2 cellular contexts compared by ENCODE assay signal in the genomic region with DNA sequence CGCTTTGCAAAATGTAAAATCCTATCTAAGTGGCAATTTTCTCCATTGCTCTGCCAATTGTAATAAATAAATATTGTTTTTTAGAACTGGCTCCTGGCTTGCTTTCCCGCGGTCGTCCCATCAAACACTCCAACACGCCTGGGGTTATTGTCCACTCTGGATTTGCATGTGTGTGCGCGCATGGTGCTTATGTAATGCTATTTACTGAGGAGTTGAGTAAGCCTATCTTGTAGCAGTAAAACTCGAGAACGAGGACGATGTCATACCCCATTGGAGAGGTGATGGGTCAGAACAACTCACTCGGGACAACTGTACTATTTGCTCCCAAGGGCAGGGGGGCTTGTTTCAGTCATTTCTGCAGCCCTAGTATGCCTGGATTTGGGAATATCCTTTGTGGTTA.
TF ChIP-seq lines count a peak whose summit lies in the region.

No MANE protein-coding gene starts in this region.

TF ChIP-seq in liver, 16 proteins besides CTCF, POLR2A, EP300 and RAD21 (continued from another document):
- TF ChIP-seq, protein P1, sequence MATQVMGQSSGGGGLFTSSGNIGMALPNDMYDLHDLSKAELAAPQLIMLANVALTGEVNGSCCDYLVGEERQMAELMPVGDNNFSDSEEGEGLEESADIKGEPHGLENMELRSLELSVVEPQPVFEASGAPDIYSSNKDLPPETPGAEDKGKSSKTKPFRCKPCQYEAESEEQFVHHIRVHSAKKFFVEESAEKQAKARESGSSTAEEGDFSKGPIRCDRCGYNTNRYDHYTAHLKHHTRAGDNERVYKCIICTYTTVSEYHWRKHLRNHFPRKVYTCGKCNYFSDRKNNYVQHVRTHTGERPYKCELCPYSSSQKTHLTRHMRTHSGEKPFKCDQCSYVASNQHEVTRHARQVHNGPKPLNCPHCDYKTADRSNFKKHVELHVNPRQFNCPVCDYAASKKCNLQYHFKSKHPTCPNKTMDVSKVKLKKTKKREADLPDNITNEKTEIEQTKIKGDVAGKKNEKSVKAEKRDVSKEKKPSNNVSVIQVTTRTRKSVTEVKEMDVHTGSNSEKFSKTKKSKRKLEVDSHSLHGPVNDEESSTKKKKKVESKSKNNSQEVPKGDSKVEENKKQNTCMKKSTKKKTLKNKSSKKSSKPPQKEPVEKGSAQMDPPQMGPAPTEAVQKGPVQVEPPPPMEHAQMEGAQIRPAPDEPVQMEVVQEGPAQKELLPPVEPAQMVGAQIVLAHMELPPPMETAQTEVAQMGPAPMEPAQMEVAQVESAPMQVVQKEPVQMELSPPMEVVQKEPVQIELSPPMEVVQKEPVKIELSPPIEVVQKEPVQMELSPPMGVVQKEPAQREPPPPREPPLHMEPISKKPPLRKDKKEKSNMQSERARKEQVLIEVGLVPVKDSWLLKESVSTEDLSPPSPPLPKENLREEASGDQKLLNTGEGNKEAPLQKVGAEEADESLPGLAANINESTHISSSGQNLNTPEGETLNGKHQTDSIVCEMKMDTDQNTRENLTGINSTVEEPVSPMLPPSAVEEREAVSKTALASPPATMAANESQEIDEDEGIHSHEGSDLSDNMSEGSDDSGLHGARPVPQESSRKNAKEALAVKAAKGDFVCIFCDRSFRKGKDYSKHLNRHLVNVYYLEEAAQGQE (IDR thresholded peaks at IDR 0.05) = no peak
- TF ChIP-seq, protein P2, sequence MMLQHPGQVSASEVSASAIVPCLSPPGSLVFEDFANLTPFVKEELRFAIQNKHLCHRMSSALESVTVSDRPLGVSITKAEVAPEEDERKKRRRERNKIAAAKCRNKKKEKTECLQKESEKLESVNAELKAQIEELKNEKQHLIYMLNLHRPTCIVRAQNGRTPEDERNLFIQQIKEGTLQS (IDR thresholded peaks at IDR 0.05) = no peak
- TF ChIP-seq EGR1 (IDR thresholded peaks at IDR 0.05; ENCODE audit: low read depth in 2 of 2) (no peak), RXRA (IDR thresholded peaks at IDR 0.05) (peak in 1 of 2 donors; percentile 65)
- TF ChIP-seq, protein P3, sequence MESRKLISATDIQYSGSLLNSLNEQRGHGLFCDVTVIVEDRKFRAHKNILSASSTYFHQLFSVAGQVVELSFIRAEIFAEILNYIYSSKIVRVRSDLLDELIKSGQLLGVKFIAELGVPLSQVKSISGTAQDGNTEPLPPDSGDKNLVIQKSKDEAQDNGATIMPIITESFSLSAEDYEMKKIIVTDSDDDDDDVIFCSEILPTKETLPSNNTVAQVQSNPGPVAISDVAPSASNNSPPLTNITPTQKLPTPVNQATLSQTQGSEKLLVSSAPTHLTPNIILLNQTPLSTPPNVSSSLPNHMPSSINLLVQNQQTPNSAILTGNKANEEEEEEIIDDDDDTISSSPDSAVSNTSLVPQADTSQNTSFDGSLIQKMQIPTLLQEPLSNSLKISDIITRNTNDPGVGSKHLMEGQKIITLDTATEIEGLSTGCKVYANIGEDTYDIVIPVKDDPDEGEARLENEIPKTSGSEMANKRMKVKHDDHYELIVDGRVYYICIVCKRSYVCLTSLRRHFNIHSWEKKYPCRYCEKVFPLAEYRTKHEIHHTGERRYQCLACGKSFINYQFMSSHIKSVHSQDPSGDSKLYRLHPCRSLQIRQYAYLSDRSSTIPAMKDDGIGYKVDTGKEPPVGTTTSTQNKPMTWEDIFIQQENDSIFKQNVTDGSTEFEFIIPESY (IDR thresholded peaks at IDR 0.05) = no peak
- TF ChIP-seq, protein P4, sequence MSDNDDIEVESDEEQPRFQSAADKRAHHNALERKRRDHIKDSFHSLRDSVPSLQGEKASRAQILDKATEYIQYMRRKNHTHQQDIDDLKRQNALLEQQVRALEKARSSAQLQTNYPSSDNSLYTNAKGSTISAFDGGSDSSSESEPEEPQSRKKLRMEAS (IDR thresholded peaks at IDR 0.05) = no peak
TF ChIP-seq in liver: peak in this region for 5.

TF ChIP-seq in HepG2, 621 proteins besides CTCF, POLR2A, EP300 and RAD21 (continued from another document):
- TF ChIP-seq ZNF343 (CRISPR knock-in tag; IDR thresholded peaks at IDR 0.05) (no peak), ARID2 (CRISPR knock-in tag; IDR thresholded peaks at IDR 0.05; ENCODE audit: borderline replicate concordance) (no peak), PRDM4 (CRISPR knock-in tag; IDR thresholded peaks at IDR 0.05; ENCODE audit: borderline replicate concordance) (no peak), ASH2L (IDR thresholded peaks at IDR 0.05; ENCODE audit: insufficient read length, low read depth, low read length) (no peak), ZNF543 (CRISPR knock-in tag; IDR thresholded peaks at IDR 0.05) (no peak), ETV6 (CRISPR knock-in tag; conservative IDR thresholded peaks at IDR 0.05) (no peak), ARNT (IDR thresholded peaks at IDR 0.05) (no peak), IRF9 (CRISPR knock-in tag; IDR thresholded peaks at IDR 0.05; ENCODE audit: borderline replicate concordance) (no peak), ZZZ3 (CRISPR knock-in tag; IDR thresholded peaks at IDR 0.05; ENCODE audit: borderline replicate concordance) (no peak), FOXK2 (IDR thresholded peaks at IDR 0.05) (no peak)
- TF ChIP-seq, protein P5, sequence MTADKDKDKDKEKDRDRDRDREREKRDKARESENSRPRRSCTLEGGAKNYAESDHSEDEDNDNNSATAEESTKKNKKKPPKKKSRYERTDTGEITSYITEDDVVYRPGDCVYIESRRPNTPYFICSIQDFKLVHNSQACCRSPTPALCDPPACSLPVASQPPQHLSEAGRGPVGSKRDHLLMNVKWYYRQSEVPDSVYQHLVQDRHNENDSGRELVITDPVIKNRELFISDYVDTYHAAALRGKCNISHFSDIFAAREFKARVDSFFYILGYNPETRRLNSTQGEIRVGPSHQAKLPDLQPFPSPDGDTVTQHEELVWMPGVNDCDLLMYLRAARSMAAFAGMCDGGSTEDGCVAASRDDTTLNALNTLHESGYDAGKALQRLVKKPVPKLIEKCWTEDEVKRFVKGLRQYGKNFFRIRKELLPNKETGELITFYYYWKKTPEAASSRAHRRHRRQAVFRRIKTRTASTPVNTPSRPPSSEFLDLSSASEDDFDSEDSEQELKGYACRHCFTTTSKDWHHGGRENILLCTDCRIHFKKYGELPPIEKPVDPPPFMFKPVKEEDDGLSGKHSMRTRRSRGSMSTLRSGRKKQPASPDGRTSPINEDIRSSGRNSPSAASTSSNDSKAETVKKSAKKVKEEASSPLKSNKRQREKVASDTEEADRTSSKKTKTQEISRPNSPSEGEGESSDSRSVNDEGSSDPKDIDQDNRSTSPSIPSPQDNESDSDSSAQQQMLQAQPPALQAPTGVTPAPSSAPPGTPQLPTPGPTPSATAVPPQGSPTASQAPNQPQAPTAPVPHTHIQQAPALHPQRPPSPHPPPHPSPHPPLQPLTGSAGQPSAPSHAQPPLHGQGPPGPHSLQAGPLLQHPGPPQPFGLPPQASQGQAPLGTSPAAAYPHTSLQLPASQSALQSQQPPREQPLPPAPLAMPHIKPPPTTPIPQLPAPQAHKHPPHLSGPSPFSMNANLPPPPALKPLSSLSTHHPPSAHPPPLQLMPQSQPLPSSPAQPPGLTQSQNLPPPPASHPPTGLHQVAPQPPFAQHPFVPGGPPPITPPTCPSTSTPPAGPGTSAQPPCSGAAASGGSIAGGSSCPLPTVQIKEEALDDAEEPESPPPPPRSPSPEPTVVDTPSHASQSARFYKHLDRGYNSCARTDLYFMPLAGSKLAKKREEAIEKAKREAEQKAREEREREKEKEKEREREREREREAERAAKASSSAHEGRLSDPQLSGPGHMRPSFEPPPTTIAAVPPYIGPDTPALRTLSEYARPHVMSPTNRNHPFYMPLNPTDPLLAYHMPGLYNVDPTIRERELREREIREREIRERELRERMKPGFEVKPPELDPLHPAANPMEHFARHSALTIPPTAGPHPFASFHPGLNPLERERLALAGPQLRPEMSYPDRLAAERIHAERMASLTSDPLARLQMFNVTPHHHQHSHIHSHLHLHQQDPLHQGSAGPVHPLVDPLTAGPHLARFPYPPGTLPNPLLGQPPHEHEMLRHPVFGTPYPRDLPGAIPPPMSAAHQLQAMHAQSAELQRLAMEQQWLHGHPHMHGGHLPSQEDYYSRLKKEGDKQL (CRISPR knock-in tag; IDR thresholded peaks at IDR 0.05; ENCODE audit: low read depth) = no peak
